Comparison of ENCODE assay signal across 8 cellular contexts in genomic region chr3:169772530-169772950, GRCh38.
DNase-seq lines count a peak whose midpoint lies in the region; ATAC-seq, FAIRE-seq and TF ChIP-seq lines count a peak whose summit lies in the region.

No MANE protein-coding gene starts in this region.

- FAIRE-seq in A204.1 (lab: Jason Lieb, UNC), result peak; percentile 66

- peak overlapping the region; percentile 92 for H3K4me3 ChIP-seq in GM12875 (ENCODE audit: low read depth, low read length)

- no peak for TF ChIP-seq CTCF in GM12875 (IDR thresholded peaks at IDR 0.05; ENCODE audit: borderline replicate concordance, insufficient read depth, low read depth, low read length)

- peak; percentile 18 for ATAC-seq in HG02884 (IDR thresholded peaks at IDR 0.05; ENCODE audit: unreplicated experiment)

- H3K27me3 ChIP-seq in layer of hippocampus (ENCODE audit: control insufficient read depth, insufficient read depth, low read length), result no peaks in the 10 kb centered on the region

- peak overlapping the region; percentile 99 for H3K27ac ChIP-seq in layer of hippocampus (ENCODE audit: low read depth, low read length)

- peak; percentile 96 for DNase-seq in NCI-H146 (lab: John Stamatoyannopoulos, UW)
- peak; percentile 61 to 84 for DNase-seq in SW 1271 (lab: John Stamatoyannopoulos, UW)
- peak; percentile 66 for DNase-seq in dedifferentiated amniotic fluid mesenchymal stem cell (ENCODE audit: extremely low spot score)
- peak in 2 of 3 experiments; percentile 40 to 58 for DNase-seq in stimulated activated CD4-positive, alpha-beta T cell treated with anti-CD3 and anti-CD28 coated beads, TNF-alpha, amount 100 ng/mL, for 24 hours (ENCODE audit: low read depth in 3 of 3)

Comparison
In these comparisons a context has a peak if more than half of its experiments do, and no peak if none do; other contexts are left out.
1. Peak in every context shown above with its lines: DNase-seq, ATAC-seq, H3K4me3 ChIP-seq and H3K27ac ChIP-seq.